ENCODE assay signal across 1 cellular context in genomic region chr15:38593523-38593922, GRCh38.
TF ChIP-seq lines count a peak whose summit lies in the region.

No MANE protein-coding gene starts in this region.

TF ChIP-seq in endothelial cell of umbilical vein, 7 proteins besides CTCF, POLR2A, EP300 and RAD21:
- TF ChIP-seq MYC (IDR thresholded peaks at IDR 0.05; ENCODE audit: low read depth, low read length) (no peak), GATA2 (IDR thresholded peaks at IDR 0.05; ENCODE audit: insufficient read depth, insufficient read length, low read depth, low read length) (peak; percentile 20)
